ENCODE assay signal across 20 cellular contexts in genomic region chr1:57894315-57894714, GRCh38.
"Had no signal": no experiment of that assay in that cellular context is flagged by ENCODE, and none has a peak within 500 bp of the region (broad histone marks: within the 10 kb centered on the region; RNA-seq: fewer than 3 reads in every experiment).

No MANE protein-coding gene starts in this region.

- H3K4me1 Mint-ChIP-seq: activated CD4-positive, alpha-beta memory T cell treated with anti-CD3 and anti-CD28 coated beads, Interleukin-2, amount 10 ng/mL, durations not matched to agents 7 days and 5 days; activated CD4-positive, alpha-beta T cell treated with anti-CD3 and anti-CD28 coated beads, Interleukin-2, amount 10 ng/mL, durations not matched to agents 24 days and 14 days; activated CD8-positive, alpha-beta memory T cell treated with anti-CD3 and anti-CD28 coated beads, Interleukin-2, amount 10 ng/mL, durations not matched to agents 7 days and 5 days; activated naive CD4-positive, alpha-beta T cell treated with anti-CD3 and anti-CD28 coated beads, Interleukin-2, amount 10 ng/mL, durations not matched to agents 7 days and 5 days; naive thymus-derived CD4-positive, alpha-beta T cell had no signal

- H3K27ac Mint-ChIP-seq: activated CD4-positive, alpha-beta memory T cell treated with anti-CD3 and anti-CD28 coated beads, Interleukin-2, amount 10 ng/mL, durations not matched to agents 7 days and 5 days; activated CD4-positive, alpha-beta T cell treated with anti-CD3 and anti-CD28 coated beads, Interleukin-2, amount 10 ng/mL, durations not matched to agents 24 days and 14 days; activated CD8-positive, alpha-beta memory T cell treated with anti-CD3 and anti-CD28 coated beads, Interleukin-2, amount 10 ng/mL, durations not matched to agents 7 days and 5 days; activated naive CD4-positive, alpha-beta T cell treated with anti-CD3 and anti-CD28 coated beads, Interleukin-2, amount 10 ng/mL, durations not matched to agents 7 days and 5 days; naive thymus-derived CD4-positive, alpha-beta T cell; progenitor cell of endocrine pancreas; stimulated activated naive CD8-positive, alpha-beta T cell treated with anti-CD3 and anti-CD28 coated beads, Interleukin-15, Interleukin-2, amounts not matched to agents 100 ng/mL and 50 ng/mL, for 24 hours had no signal

- H3K27me3 ChIP-seq: spleen, suprapubic skin, tibial nerve had no signal

- H3K4me3 Mint-ChIP-seq: activated CD4-positive, alpha-beta memory T cell treated with anti-CD3 and anti-CD28 coated beads, Interleukin-2, amount 10 ng/mL, durations not matched to agents 7 days and 5 days; activated CD4-positive, alpha-beta T cell treated with anti-CD3 and anti-CD28 coated beads, Interleukin-2, amount 10 ng/mL, durations not matched to agents 24 days and 14 days; activated CD8-positive, alpha-beta memory T cell treated with anti-CD3 and anti-CD28 coated beads, Interleukin-2, amount 10 ng/mL, durations not matched to agents 7 days and 5 days; activated naive CD4-positive, alpha-beta T cell treated with anti-CD3 and anti-CD28 coated beads, Interleukin-2, amount 10 ng/mL, durations not matched to agents 7 days and 5 days; naive thymus-derived CD4-positive, alpha-beta T cell; stimulated activated naive CD8-positive, alpha-beta T cell treated with anti-CD3 and anti-CD28 coated beads, Interleukin-15, Interleukin-2, amounts not matched to agents 100 ng/mL and 50 ng/mL, for 24 hours had no signal

- DNase-seq: activated CD4-positive, alpha-beta memory T cell treated with anti-CD3 and anti-CD28 coated beads, Interleukin-2, amount 10 ng/mL, durations not matched to agents 7 days and 5 days; activated CD4-positive, alpha-beta T cell treated with anti-CD3 and anti-CD28 coated beads, Interleukin-2, amount 10 ng/mL, durations not matched to agents 24 days and 14 days; activated CD8-positive, alpha-beta memory T cell treated with anti-CD3 and anti-CD28 coated beads, Interleukin-2, amount 10 ng/mL, durations not matched to agents 7 days and 5 days; activated effector memory CD4-positive, alpha-beta T cell treated with anti-CD3 and anti-CD28 coated beads, Interleukin-2, amount 50 U/mL, for 16 hours; activated naive CD4-positive, alpha-beta T cell treated with anti-CD3 and anti-CD28 coated beads, Interleukin-2, amount 10 ng/mL, durations not matched to agents 7 days and 5 days; activated T-cell treated with anti-CD3 and anti-CD28 coated beads for 4 hours; amygdala; erythroblast; foreskin fibroblast; hippocampal formation; left cardiac atrium; naive thymus-derived CD4-positive, alpha-beta T cell; spleen; stimulated activated CD4-positive, alpha-beta T cell treated with anti-CD3 and anti-CD28 coated beads, Interleukin-4, amount 100 ng/mL, for 24 hours; T-helper 2 cell had no signal

- H3K27ac ChIP-seq: spleen, suprapubic skin, tibial nerve had no signal

- H3K36me3 ChIP-seq: spleen, suprapubic skin, tibial nerve had no signal

- H3K36me3 Mint-ChIP-seq: activated CD8-positive, alpha-beta memory T cell treated with anti-CD3 and anti-CD28 coated beads, Interleukin-2, amount 10 ng/mL, durations not matched to agents 7 days and 5 days; activated naive CD4-positive, alpha-beta T cell treated with anti-CD3 and anti-CD28 coated beads, Interleukin-2, amount 10 ng/mL, durations not matched to agents 7 days and 5 days; naive thymus-derived CD4-positive, alpha-beta T cell had no signal

- H3K9me3 ChIP-seq: spleen, suprapubic skin, tibial nerve had no signal

- H3K4me3 ChIP-seq: spleen, suprapubic skin, tibial nerve had no signal

- H3K4me1 ChIP-seq: spleen, suprapubic skin, tibial nerve had no signal

- ATAC-seq: activated CD4-positive, CD25-positive, alpha-beta regulatory T cell treated with anti-CD3 and anti-CD28 coated beads, Interleukin-2, amount 50 U/mL, for 24 hours; activated CD8-positive, alpha-beta memory T cell treated with anti-CD3 and anti-CD28 coated beads, Interleukin-2, amount 10 ng/mL, durations not matched to agents 7 days and 5 days; left cardiac atrium; naive thymus-derived CD4-positive, alpha-beta T cell had no signal

- H3K9me3 Mint-ChIP-seq: activated CD4-positive, alpha-beta memory T cell treated with anti-CD3 and anti-CD28 coated beads, Interleukin-2, amount 10 ng/mL, durations not matched to agents 7 days and 5 days; activated CD4-positive, alpha-beta T cell treated with anti-CD3 and anti-CD28 coated beads, Interleukin-2, amount 10 ng/mL, durations not matched to agents 24 days and 14 days; activated naive CD4-positive, alpha-beta T cell treated with anti-CD3 and anti-CD28 coated beads, Interleukin-2, amount 10 ng/mL, durations not matched to agents 7 days and 5 days; stimulated activated naive CD8-positive, alpha-beta T cell treated with anti-CD3 and anti-CD28 coated beads, Interleukin-15, Interleukin-2, amounts not matched to agents 100 ng/mL and 50 ng/mL, for 24 hours had no signal

- H3K27me3 Mint-ChIP-seq: activated CD4-positive, alpha-beta memory T cell treated with anti-CD3 and anti-CD28 coated beads, Interleukin-2, amount 10 ng/mL, durations not matched to agents 7 days and 5 days; activated CD4-positive, alpha-beta T cell treated with anti-CD3 and anti-CD28 coated beads, Interleukin-2, amount 10 ng/mL, durations not matched to agents 24 days and 14 days; activated CD8-positive, alpha-beta memory T cell treated with anti-CD3 and anti-CD28 coated beads, Interleukin-2, amount 10 ng/mL, durations not matched to agents 7 days and 5 days; progenitor cell of endocrine pancreas had no signal
